Comparison of ENCODE assay signal across 19 cellular contexts in the genomic region with DNA sequence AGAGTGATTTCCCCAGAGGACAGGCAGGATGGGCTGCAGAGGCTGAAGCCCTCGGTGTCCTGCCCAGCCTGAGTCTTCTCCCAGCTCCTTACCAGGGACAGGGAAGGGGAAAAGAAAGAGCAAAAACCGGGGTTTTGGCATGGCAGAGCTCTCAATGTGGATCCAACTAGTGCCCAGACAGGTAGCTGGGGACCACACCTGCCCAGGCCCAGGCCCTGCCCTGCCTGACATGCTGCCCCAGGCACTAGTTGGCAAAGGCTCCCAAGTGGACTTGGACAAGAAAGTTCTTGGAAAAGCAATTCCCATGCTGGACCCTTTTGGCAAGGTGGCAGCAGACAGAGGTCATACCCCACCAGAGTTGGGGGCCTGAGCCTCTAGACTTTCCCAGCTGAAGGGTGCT. TPM values are rescaled to one million over a fixed set of nuclear protein-coding genes. Genes with fewer than 3 reads are reported as not detected.
DNase-seq lines count a peak whose midpoint lies in the region; ATAC-seq and TF ChIP-seq lines count a peak whose summit lies in the region.
"Had no signal": no experiment of that assay in that cellular context is flagged by ENCODE, and none has a peak within 500 bp of the region (broad histone marks: within the 10 kb centered on the region; RNA-seq: fewer than 3 reads in every experiment).

No MANE protein-coding gene starts in this region.

- H3K79me2 ChIP-seq in Loucy (ENCODE audit: insufficient read depth, low read length), result peaks cover 90% of the 10 kb centered on the region
- peaks cover 91% of the 10 kb centered on the region for H3K79me2 ChIP-seq in mammary epithelial cell (ENCODE audit: insufficient read depth, low read length)

- peak overlapping the region; percentile 97 for H3K27ac ChIP-seq in mammary epithelial cell (ENCODE audit: insufficient read depth, low read depth, low read length)
- no peak overlapping the region for H3K27ac ChIP-seq in mesenchymal stem cell (ENCODE audit: low read length, poor library complexity, severe bottlenecking)
- peak overlapping the region; percentile 70 for H3K27ac ChIP-seq in vagina
- H3K27ac ChIP-seq: HL-60 had no signal

- H3K9me3 ChIP-seq in Loucy (ENCODE audit: insufficient read depth, low read depth, low read length) (no peaks in the 10 kb centered on the region), mammary epithelial cell (replicated peaks; ENCODE audit: insufficient read depth, low read length) (no peaks in the 10 kb centered on the region), mesenchymal stem cell (ENCODE audit: control insufficient read depth, low read length) (no peaks in the 10 kb centered on the region), vagina (no peaks in the 10 kb centered on the region)
- H3K9me3 ChIP-seq: HAP-1 had no signal

- no peak overlapping the region for H2AK5ac ChIP-seq in mesenchymal stem cell (ENCODE audit: low read length, severe bottlenecking)

- no peak overlapping the region for H3K23ac ChIP-seq in mesenchymal stem cell (ENCODE audit: low read length in 2 of 2)

- TF ChIP-seq POLR2A in vagina (IDR thresholded peaks at IDR 0.05), result no peak

- no peak for ATAC-seq in GM19035 (IDR thresholded peaks at IDR 0.05; ENCODE audit: unreplicated experiment)

- peak overlapping the region; percentile 41 for H4K91ac ChIP-seq in mesenchymal stem cell (ENCODE audit: low read length)

- CTCF ChIA-PET in mammary epithelial cell (lab: Charles Lee; ENCODE audit: low non-redundant PET), result interaction anchor here (1.5 kb wide), 1 partner anchor 31 kb away, joined by 6 read pairs; the partner anchor contains the start of gene NECTIN1

- H3K14ac ChIP-seq in mesenchymal stem cell (ENCODE audit: low read length in 2 of 2), result no peak overlapping the region

- H3K4me2 ChIP-seq in Loucy (ENCODE audit: low read depth, low read length, poor library complexity, severe bottlenecking) (peak overlapping the region; percentile 84), mammary epithelial cell (ENCODE audit: insufficient read depth, low read depth, low read length) (peak overlapping the region; percentile 69), mesenchymal stem cell (ENCODE audit: low read length, poor library complexity, severe bottlenecking) (no peak overlapping the region)

- H2BK120ac ChIP-seq in mesenchymal stem cell (ENCODE audit: low read depth, low read length), result no peak overlapping the region

- BruUV-seq in mammary epithelial cell (replicated peaks; lab: Mats Ljungman, UMichigan), result no TSS peak

- DNase-seq in mammary epithelial cell (no peak), mesenchymal stem cell (no peak), vagina (ENCODE audit: extremely low spot score in 2 of 2) (no peak), SK-N-DZ (ENCODE audit: low spot score) (no peak)
- no peak for DNase-seq in activated CD4-positive, alpha-beta T cell treated with anti-CD3 and anti-CD28 coated beads for 1 hour
- DNase-seq: ACHN; AML-193; CD4-positive, alpha-beta T cell; DMS53; MV-4-11; NCI-H1417; NCI-H187 treated with DMSO at 0.1 percent for 48 hours; NCI-H446; NCI-H69; SIG-M5 had no signal

- TF ChIP-seq CTCF in Loucy (conservative IDR thresholded peaks at IDR 0.05; ENCODE audit: low read length) (no peak), mammary epithelial cell (conservative IDR thresholded peaks at IDR 0.05 in 1 of 2, IDR thresholded peaks at IDR 0.05 in 1 of 2; ENCODE audit: extremely low read depth in 1 of 2, insufficient read depth in 1 of 2, low read depth in 1 of 2, low read length in 2 of 2) (no peak), vagina (IDR thresholded peaks at IDR 0.05) (no peak)

- intact Hi-C loops in mammary epithelial cell (cut with micrococcal nuclease), result loop anchor here (10.0 kb wide), 2 partner anchors 323 to 593 kb away; partner anchors contain the start of genes C2CD2L and DPAGT1
- intact Hi-C loops in vagina (cut with DNase I), result no loop called here

- dilution Hi-C loops in mammary epithelial cell (cut with HindIII; ENCODE audit: low sequenced_read_pairs), result no loop called here

- no peak overlapping the region for H4K8ac ChIP-seq in mesenchymal stem cell (ENCODE audit: low read length)

- no peaks in the 10 kb centered on the region for H3K9me2 ChIP-seq in Loucy (replicated peaks; ENCODE audit: low read depth, low read length)

- H3K4ac ChIP-seq in mesenchymal stem cell (ENCODE audit: low read depth in 1 of 2, low read length in 2 of 2), result no peak overlapping the region

- H4K20me1 ChIP-seq in Loucy (ENCODE audit: insufficient read depth, low read length, poor library complexity, severe bottlenecking), result no peaks in the 10 kb centered on the region
- no peaks in the 10 kb centered on the region for H4K20me1 ChIP-seq in mammary epithelial cell (ENCODE audit: insufficient read depth, low read length)

- H3K79me1 ChIP-seq in mesenchymal stem cell (replicated peaks; ENCODE audit: low read length, poor library complexity, severe bottlenecking), result peaks cover 30% of the 10 kb centered on the region

- H2BK5ac ChIP-seq in mesenchymal stem cell (ENCODE audit: low read depth, low read length, poor library complexity, severe bottlenecking), result no peak overlapping the region

- peaks cover 9% of the 10 kb centered on the region for H3F3A ChIP-seq in Loucy (ENCODE audit: low read depth)

- H3K18ac ChIP-seq in mesenchymal stem cell (ENCODE audit: low read depth in 1 of 2, low read length in 2 of 2), result no peak overlapping the region

- peak overlapping the region; percentile 82 for H2BK15ac ChIP-seq in mesenchymal stem cell (ENCODE audit: low read depth, poor library complexity, severe bottlenecking)

- H3K4me1 ChIP-seq in Loucy (ENCODE audit: insufficient read depth, low read length, poor library complexity, severe bottlenecking) (peaks cover 76% of the 10 kb centered on the region), mammary epithelial cell (ENCODE audit: insufficient read depth, low read length) (peaks cover 99% of the 10 kb centered on the region), mesenchymal stem cell (ENCODE audit: control insufficient read depth, insufficient read depth, low read depth, low read length) (peaks cover 29% of the 10 kb centered on the region), vagina (peaks cover 81% of the 10 kb centered on the region)
- H3K4me1 ChIP-seq: HAP-1 had no signal

- H2AFZ ChIP-seq in Loucy (ENCODE audit: low read length), result no peak overlapping the region
- no peak overlapping the region for H2AFZ ChIP-seq in mammary epithelial cell (ENCODE audit: low read depth, low read length)
- H2AFZ ChIP-seq in mesenchymal stem cell (ENCODE audit: low read depth, low read length), result no peak overlapping the region

- H3K36me3 ChIP-seq in Loucy (ENCODE audit: insufficient read depth, low read length), result no peaks in the 10 kb centered on the region; the same call in 1 of the 2 replicates
- H3K36me3 ChIP-seq in mammary epithelial cell (ENCODE audit: insufficient read depth, low read length), result no peaks in the 10 kb centered on the region
- no peaks in the 10 kb centered on the region for H3K36me3 ChIP-seq in mesenchymal stem cell (ENCODE audit: control insufficient read depth in 1 of 2, insufficient read depth in 2 of 2, low read depth in 1 of 2, low read length in 2 of 2)
- H3K36me3 ChIP-seq in vagina, result no peaks in the 10 kb centered on the region
- H3K36me3 ChIP-seq: HAP-1 had no signal

- H3K27me3 ChIP-seq in Loucy (ENCODE audit: insufficient read depth, low read length, poor library complexity, severe bottlenecking) (no peaks in the 10 kb centered on the region), mammary epithelial cell (ENCODE audit: insufficient read depth, low read length) (no peaks in the 10 kb centered on the region), mesenchymal stem cell (ENCODE audit: control insufficient read depth in 1 of 2, insufficient read depth in 1 of 2, low read length in 2 of 2) (no peaks in the 10 kb centered on the region), vagina (no peaks in the 10 kb centered on the region)

- in situ Hi-C loops in mammary epithelial cell (cut with MboI; ENCODE audit: low sequenced_read_pairs in 2 of 2), result no loop called here

- 0% methylated on average over 2 of the region's 2 CpGs for whole genome bisulfite sequencing in mammary epithelial cell (ENCODE audit: low coverage, missing lambda C conversion rate)
- WGBS in mesenchymal stem cell, result 57% methylated on average over 2 of the region's 2 CpGs

- H2BK12ac ChIP-seq in mesenchymal stem cell (ENCODE audit: low read length in 2 of 2), result no peak overlapping the region

- no peak overlapping the region for H3K4me3 ChIP-seq in Loucy (ENCODE audit: low read length, poor library complexity, severe bottlenecking)
- H3K4me3 ChIP-seq in mammary epithelial cell (replicated peaks in 1 of 3; ENCODE audit: insufficient read depth in 1 of 3, low read depth in 2 of 3, low read length in 3 of 3), result no peak overlapping the region
- H3K4me3 ChIP-seq in mesenchymal stem cell (ENCODE audit: insufficient read depth in 1 of 2, low read depth in 1 of 2, low read length in 2 of 2), result no peak overlapping the region
- no peak overlapping the region for H3K4me3 ChIP-seq in vagina
- H3K4me3 ChIP-seq: HAP-1 had no signal

- H3K9ac ChIP-seq in Loucy (ENCODE audit: low read depth, low read length, poor library complexity, severe bottlenecking) (peak overlapping the region; percentile 77), mammary epithelial cell (ENCODE audit: insufficient read depth, low read length) (peak overlapping the region; percentile 52), mesenchymal stem cell (ENCODE audit: low read length) (no peak overlapping the region)

RNA-seq across cellular contexts. Expression of gene NECTIN1, which starts 31.1 kb away (rescaled TPM):
- 100 to 1,000 TPM in 1 of 2 donors, 10 to 100 TPM in 1; 60.8 to 162 TPM for total RNA-seq in mammary epithelial cell
- polyA plus RNA-seq in mammary epithelial cell, result 103 TPM
- 278 TPM for polyA minus RNA-seq in mammary epithelial cell
- polyA plus RNA-seq in mesenchymal stem cell (2013, experiment 1 of 2), result 9.7 TPM
- 10.0 TPM for polyA plus RNA-seq in mesenchymal stem cell (2013, experiment 2 of 2)
- 58.2 TPM for total RNA-seq in vagina
- 6.1 and 7.1 TPM in 2 replicates for polyA plus RNA-seq in SK-N-DZ (2014; cell fraction: cytosol; rRNA removed)
- polyA plus RNA-seq in SK-N-DZ (2014; cell fraction: nucleus; rRNA removed), result 3.6 and 3.9 TPM in 2 replicates
